Comparison of ENCODE assay signal across 18 cellular contexts in genomic region chr3:128367221-128367620, GRCh38.
DNase-seq lines count a peak whose midpoint lies in the region; ATAC-seq, FAIRE-seq and TF ChIP-seq lines count a peak whose summit lies in the region.
"Had no signal": no experiment of that assay in that cellular context is flagged by ENCODE, and none has a peak within 500 bp of the region (broad histone marks: within the 10 kb centered on the region; RNA-seq: fewer than 3 reads in every experiment).

No MANE protein-coding gene starts in this region.

- peaks cover 7 to 12% of the 10 kb centered on the region in 2 donors for H3K4me1 Mint-ChIP-seq in natural killer cell

- no peak overlapping the region for H3K27ac Mint-ChIP-seq in natural killer cell

- H3K4ac ChIP-seq in H1 (replicated peaks; ENCODE audit: insufficient read length, low read depth, low read length): no peak overlapping the region

- H3K4me3 Mint-ChIP-seq in natural killer cell: no peak overlapping the region

- no peak for DNase-seq in right atrium auricular region (ENCODE audit: low spot score)
- no peak for DNase-seq in Right ventricle myocardium inferior (ENCODE audit: missing footprints)
- DNase-seq in Jurkat, Clone E6-1 (ENCODE audit: low read depth, low spot score): peak; percentile 7
- no peak for DNase-seq in H1 (ENCODE audit: low read depth in 1 of 2, low spot score in 2 of 2)
- DNase-seq in stimulated activated CD4-positive, alpha-beta T cell treated with anti-CD3 and anti-CD28 coated beads, Interleukin-4, amount 100 ng/mL, for 4 hours: no peak
- DNase-seq in natural killer cell: no peak
- no peak for DNase-seq in NCI-H1436 (lab: John Stamatoyannopoulos, UW)
- DNase-seq: HCEC 1CT, NCI-H1092 treated with DMSO at 0.1 percent for 48 hours, NCI-H146, NCI-H2029 treated with DMSO at 0.1 percent for 48 hours, NCI-H345, NCI-H82 had no signal

- peak overlapping the region; percentile 60 for H2AK5ac ChIP-seq in H1 (ENCODE audit: low read depth, low read length)

- H3K9me3 ChIP-seq in right atrium auricular region (no peaks in the 10 kb centered on the region), H1 (ENCODE audit: insufficient read depth in 2 of 2, low read depth in 1 of 2, low read length in 1 of 2) (no peaks in the 10 kb centered on the region)

- H2BK120ac ChIP-seq in H1 (replicated peaks; ENCODE audit: low read depth, low read length): no peak overlapping the region

- no peaks in the 10 kb centered on the region for H3K79me2 ChIP-seq in H1 (ENCODE audit: control insufficient read depth in 1 of 2, insufficient read depth in 2 of 2, low read length in 2 of 2)

- CTCF ChIA-PET in H1 (lab: Charles Lee; ENCODE audit: partially characterized antibody): interaction anchor here (0.8 to 2.8 kb wide), 4 partner anchors 10 to 45 kb away, joined by 3 to 11 read pairs (median 4); no protein-coding TSS in a partner anchor

- no peak overlapping the region for H4K5ac ChIP-seq in H1 (ENCODE audit: insufficient read length, low read depth, low read length)

- WGBS in H1 (ENCODE audit: extremely low coverage in 1 of 2, insufficient coverage in 1 of 2, insufficient read length in 1 of 2, insufficient replicate concordance in 2 of 2, low coverage in 1 of 2, low lambda C conversion rate in 2 of 2, missing lambda C conversion rate in 1 of 2), 2 experiments: 85% methylated on average over 5 of the region's 5 CpGs; no CpG with 5 or more reads in 1 of the 2 experiments

- no peaks in the 10 kb centered on the region for H3K23me2 ChIP-seq in H1 (ENCODE audit: low read depth, low read length)

- no peaks in the 10 kb centered on the region for H3K9me3 Mint-ChIP-seq in natural killer cell

- no peak overlapping the region for H2BK12ac ChIP-seq in H1 (ENCODE audit: low read depth, low read length)

- no peak overlapping the region for H3K14ac ChIP-seq in H1 (ENCODE audit: insufficient read length)

- POLR2A ChIA-PET in H1 (lab: Charles Lee; ENCODE audit: partially characterized antibody): no interaction called here

- H3K27ac ChIP-seq in right atrium auricular region: peak overlapping the region; percentile 75 to 76
- H3K27ac ChIP-seq in H1 (ENCODE audit: low read depth, low read length): no peak overlapping the region
- H3K27ac ChIP-seq: GM23248, KMS-11 had no signal

- H2BK15ac ChIP-seq in H1 (ENCODE audit: low read length): 0 out of 2 replicates have a peak overlapping the region, but pooled peaks have one; percentile 33

- TF ChIP-seq POLR2A in H1 (IDR thresholded peaks at IDR 0.05; ENCODE audit: control extremely low read depth in 1 of 2, low read depth in 2 of 2, low read length in 2 of 2): no peak

- H3K9ac ChIP-seq in H1 (replicated peaks in 1 of 4; ENCODE audit: extremely low read depth in 1 of 4, low read depth in 3 of 4, low read length in 3 of 4): no peak overlapping the region
- H3K9ac ChIP-seq: GM23248, KMS-11 had no signal

- H4K8ac ChIP-seq in H1 (ENCODE audit: extremely low read depth, insufficient read depth, low read length): peak overlapping the region; percentile 81; the same call in 1 of the 2 replicates

- H2AFZ ChIP-seq in H1 (ENCODE audit: low read length): no peak overlapping the region
- H2AFZ ChIP-seq: GM23248 had no signal

- H3K36me3 ChIP-seq in right atrium auricular region (no peaks in the 10 kb centered on the region), H1 (ENCODE audit: control insufficient read depth in 2 of 4, insufficient read depth in 4 of 4, low read length in 3 of 4) (no peaks in the 10 kb centered on the region)

- H4K20me1 ChIP-seq in H1 (replicated peaks in 1 of 2; ENCODE audit: control insufficient read depth in 1 of 2, insufficient read depth in 2 of 2, low read length in 2 of 2): no peaks in the 10 kb centered on the region

- ATAC-seq in Right ventricle myocardium inferior (no peak), natural killer cell (no peak)

- H4K91ac ChIP-seq in H1 (replicated peaks; ENCODE audit: insufficient read length, low read length): no peak overlapping the region

- H3K4me3 ChIP-seq in right atrium auricular region (no peak overlapping the region), H1 (ENCODE audit: extremely low read depth in 1 of 4, insufficient read depth in 2 of 4, low read depth in 3 of 4, low read length in 4 of 4) (no peak overlapping the region)
- H3K4me3 ChIP-seq in Jurkat, Clone E6-1 (ENCODE audit: low read length): no peak overlapping the region
- H3K4me3 ChIP-seq: GM23248 had no signal

- peaks cover 0 to 71% of the 10 kb centered on the region in 2 donors for H3K4me1 ChIP-seq in right atrium auricular region
- peaks cover 0 to 6% (median 0%) of the 10 kb centered on the region in 4 experiments; a peak in 2 of 7 replicates for H3K4me1 ChIP-seq in H1 (replicated peaks in 1 of 4; ENCODE audit: control insufficient read depth in 3 of 4, insufficient read depth in 4 of 4, low read length in 3 of 4)

- no peak for TF ChIP-seq RAD21 in H1 (IDR thresholded peaks at IDR 0.05 in 1 of 2, conservative IDR thresholded peaks at IDR 0.05 in 1 of 2; ENCODE audit: low read depth in 2 of 2, low read length in 2 of 2)

- no peak overlapping the region for H3K56ac ChIP-seq in H1 (replicated peaks; ENCODE audit: insufficient read length, low read depth, low read length)

- 0 out of 2 replicates have a peak, but pooled peaks cover 2% of the 10 kb centered on the region for H3K79me1 ChIP-seq in H1 (ENCODE audit: low read depth, low read length)

- TF ChIP-seq EP300 in H1 (IDR thresholded peaks at IDR 0.05; ENCODE audit: borderline replicate concordance in 1 of 2, low read depth in 2 of 2, low read length in 2 of 2): no peak

- FAIRE-seq in H1 (lab: Jason Lieb, UNC): no peak
- FAIRE-seq: A204.1, D721Med, RCC 7860 had no signal

- H3K36me3 Mint-ChIP-seq in natural killer cell: no peaks in the 10 kb centered on the region

- intact Hi-C loops in Right ventricle myocardium inferior (cut with DNase I) (loop anchor here (2.0 to 5.0 kb wide), 2 partner anchors 16 to 70 kb away; no protein-coding TSS in a partner anchor), natural killer cell (cut with micrococcal nuclease) (no loop called here)

- no peak overlapping the region for H3K4me2 ChIP-seq in H1 (ENCODE audit: insufficient read depth in 1 of 2, low read depth in 2 of 2, low read length in 2 of 2)
- H3K4me2 ChIP-seq: KMS-11 had no signal

- H3K27me3 ChIP-seq in right atrium auricular region (no peaks in the 10 kb centered on the region), H1 (replicated peaks in 1 of 4; ENCODE audit: control insufficient read depth in 3 of 4, extremely low read depth in 1 of 4, insufficient read depth in 3 of 4, low read length in 3 of 4) (no peaks in the 10 kb centered on the region; a peak in 1 of 7 replicates)

- H2BK5ac ChIP-seq in H1 (ENCODE audit: low read depth, low read length): no peak overlapping the region

- H3K27me3 Mint-ChIP-seq in natural killer cell (ENCODE audit: low read depth in 2 of 2): no peaks in the 10 kb centered on the region

- H2BK20ac ChIP-seq in H1 (ENCODE audit: low read length): no peak overlapping the region

- H3K18ac ChIP-seq in H1 (ENCODE audit: extremely low read depth, low read length): no peak overlapping the region

- TF ChIP-seq CTCF in right atrium auricular region (IDR thresholded peaks at IDR 0.05): no peak
- TF ChIP-seq CTCF in H1 (IDR thresholded peaks at IDR 0.05; ENCODE audit: control extremely low read depth in 1 of 3, insufficient read depth in 1 of 3, low read depth in 1 of 3, low read length in 3 of 3): no peak
- TF ChIP-seq CTCF in natural killer cell (IDR thresholded peaks at IDR 0.05): no peak

- H3K23ac ChIP-seq in H1 (ENCODE audit: insufficient read length): no peak overlapping the region

TF ChIP-seq in H1, 55 proteins besides CTCF, POLR2A, EP300 and RAD21:
- TF ChIP-seq PHF8 (conservative IDR thresholded peaks at IDR 0.05; ENCODE audit: low read depth, low read length) (no peak), RXRA (IDR thresholded peaks at IDR 0.05; ENCODE audit: insufficient read depth, low read depth, low read length) (no peak), NRF1 (IDR thresholded peaks at IDR 0.05; ENCODE audit: low read depth, low read length) (no peak), ASH2L (IDR thresholded peaks at IDR 0.05; ENCODE audit: low read length) (no peak), BACH1 (IDR thresholded peaks at IDR 0.05; ENCODE audit: low read length) (no peak), SRF (IDR thresholded peaks at IDR 0.05; ENCODE audit: low read depth, low read length) (no peak), SIN3A (conservative IDR thresholded peaks at IDR 0.05 in 1 of 2, IDR thresholded peaks at IDR 0.05 in 1 of 2; ENCODE audit: low read depth in 1 of 2, low read length in 2 of 2) (no peak), MAFK (IDR thresholded peaks at IDR 0.05; ENCODE audit: low read depth, low read length) (no peak), KDM5A (IDR thresholded peaks at IDR 0.05; ENCODE audit: low read length) (no peak), USF2 (IDR thresholded peaks at IDR 0.05; ENCODE audit: low read length) (no peak), TEAD4 (IDR thresholded peaks at IDR 0.05; ENCODE audit: low read depth, low read length) (no peak), FOSL1 (IDR thresholded peaks at IDR 0.05; ENCODE audit: insufficient read depth, low read depth, low read length) (no peak), CTBP2 (IDR thresholded peaks at IDR 0.05; ENCODE audit: borderline replicate concordance, insufficient read depth, insufficient read length, low read length) (no peak), CHD1 (IDR thresholded peaks at IDR 0.05; ENCODE audit: low read depth, low read length) (no peak), SP2 (IDR thresholded peaks at IDR 0.05; ENCODE audit: low read length) (no peak), RBBP5 (IDR thresholded peaks at IDR 0.05; ENCODE audit: borderline replicate concordance, low read depth, low read length) (no peak), HDAC2 (IDR thresholded peaks at IDR 0.05; ENCODE audit: borderline replicate concordance in 1 of 2, low read depth in 2 of 2, low read length in 2 of 2) (no peak)
